In genomic region chr7:135645296-135645904, GRCh38 we compare ENCODE assay signal across 8 cellular contexts. TPM values are rescaled to one million over a fixed set of nuclear protein-coding genes. Genes with fewer than 3 reads are reported as not detected.
DNase-seq lines count a peak whose midpoint lies in the region; ATAC-seq, FAIRE-seq and TF ChIP-seq lines count a peak whose summit lies in the region.

No MANE protein-coding gene starts in this region.

- in situ Hi-C loops in ACHN (cut with HindIII; ENCODE audit: low pct_ligation_motif_present, low pct_unique_long_range_greater_than_20kb, low sequenced_read_pairs), result no loop called here

- H3K36me3 Mint-ChIP-seq in glutamatergic neuron (ENCODE audit: unreplicated experiment), result no peaks in the 10 kb centered on the region

- no peaks in the 10 kb centered on the region for H3K27me3 Mint-ChIP-seq in glutamatergic neuron (ENCODE audit: unreplicated experiment)

- peaks cover 11 to 12% of the 10 kb centered on the region in 2 donors for H3K36me3 ChIP-seq in small intestine (ENCODE audit: control insufficient read depth in 2 of 2, insufficient read depth in 2 of 2, low read length in 2 of 2)

- FAIRE-seq in small intestine (lab: Jason Lieb, UNC), result no peak

- no peaks in the 10 kb centered on the region for H3K27me3 ChIP-seq in small intestine (ENCODE audit: control insufficient read depth in 2 of 2, insufficient read depth in 2 of 2, low read length in 2 of 2)

- DNase-seq in ACHN, result peak; percentile 73
- no peak for DNase-seq in GM12864 (ENCODE audit: low read depth)
- peak; percentile 56 for DNase-seq in NCI-H1105 (lab: John Stamatoyannopoulos, UW)
- no peak for DNase-seq in glutamatergic neuron
- DNase-seq in small intestine, result peak; percentile 47
- no peak for DNase-seq in stimulated activated CD4-positive, alpha-beta T cell treated with anti-CD3 and anti-CD28 coated beads, Interleukin-4, amount 100 ng/mL, for 1 hour

- no peaks in the 10 kb centered on the region for H3K9me3 ChIP-seq in small intestine (ENCODE audit: control insufficient read depth, low read depth)

- no peaks in the 10 kb centered on the region for H3K9me3 Mint-ChIP-seq in glutamatergic neuron (ENCODE audit: unreplicated experiment)

- ATAC-seq in HG03520 (IDR thresholded peaks at IDR 0.05; ENCODE audit: unreplicated experiment), result no peak

- H3K4me3 Mint-ChIP-seq in glutamatergic neuron (ENCODE audit: unreplicated experiment), result no peak overlapping the region

- 43 to 54% (median 49%) methylated on average over 6 of the region's 6 CpGs for WGBS in small intestine, 3 donors

- H3K4me1 Mint-ChIP-seq in glutamatergic neuron (ENCODE audit: low read depth, unreplicated experiment), result no peaks in the 10 kb centered on the region

- no peak overlapping the region for H3K27ac ChIP-seq in VCaP
- H3K27ac ChIP-seq in small intestine (ENCODE audit: low read depth in 1 of 2, low read length in 1 of 2), result no peak overlapping the region

- peak; percentile 61 for TF ChIP-seq CTCF in GM12864 (IDR thresholded peaks at IDR 0.05; ENCODE audit: low read depth, low read length, missing control alignments)
- peak; percentile 90 for TF ChIP-seq CTCF in VCaP (conservative IDR thresholded peaks at IDR 0.05)
- peak; percentile 61 for TF ChIP-seq CTCF in glutamatergic neuron (IDR thresholded peaks at IDR 0.05; ENCODE audit: partially characterized antibody, unreplicated experiment)

- no peak overlapping the region for H3K27ac Mint-ChIP-seq in glutamatergic neuron (ENCODE audit: unreplicated experiment)

- no peak overlapping the region for H3K4me3 ChIP-seq in GM12864 (ENCODE audit: low read depth, low read length)
- no peak overlapping the region for H3K4me3 ChIP-seq in small intestine (ENCODE audit: low read depth in 1 of 2, low read length in 2 of 2)

- H3K4me1 ChIP-seq in small intestine (ENCODE audit: control insufficient read depth in 2 of 2, insufficient read depth in 1 of 2, low read depth in 1 of 2, low read length in 1 of 2), result no peaks in the 10 kb centered on the region

RNA-seq across cellular contexts. Expression of gene STMP1, which starts 16.9 kb away (rescaled TPM):
- total RNA-seq in glutamatergic neuron (ENCODE audit: unreplicated experiment), result 54.6 TPM
- 10 to 100 TPM; 24.8 to 36.2 (median 30.5) TPM for polyA plus RNA-seq in small intestine

Comparison
In these comparisons a context has a peak if more than half of its experiments do, and no peak if none do; other contexts are left out.
1. DNase-seq: peak in ACHN (single experiment), NCI-H1105 (single experiment) and small intestine (single experiment); none in GM12864 (single experiment), glutamatergic neuron (single experiment) and stimulated activated CD4-positive, alpha-beta T cell treated with anti-CD3 and anti-CD28 coated beads, Interleukin-4, amount 100 ng/mL, for 1 hour (single experiment).
2. Peak in every context shown above with its lines, with median percentiles within 50 percentile points of each other: CTCF ChIP-seq.